ENCODE assay signal across 8 cellular contexts in the genomic region with DNA sequence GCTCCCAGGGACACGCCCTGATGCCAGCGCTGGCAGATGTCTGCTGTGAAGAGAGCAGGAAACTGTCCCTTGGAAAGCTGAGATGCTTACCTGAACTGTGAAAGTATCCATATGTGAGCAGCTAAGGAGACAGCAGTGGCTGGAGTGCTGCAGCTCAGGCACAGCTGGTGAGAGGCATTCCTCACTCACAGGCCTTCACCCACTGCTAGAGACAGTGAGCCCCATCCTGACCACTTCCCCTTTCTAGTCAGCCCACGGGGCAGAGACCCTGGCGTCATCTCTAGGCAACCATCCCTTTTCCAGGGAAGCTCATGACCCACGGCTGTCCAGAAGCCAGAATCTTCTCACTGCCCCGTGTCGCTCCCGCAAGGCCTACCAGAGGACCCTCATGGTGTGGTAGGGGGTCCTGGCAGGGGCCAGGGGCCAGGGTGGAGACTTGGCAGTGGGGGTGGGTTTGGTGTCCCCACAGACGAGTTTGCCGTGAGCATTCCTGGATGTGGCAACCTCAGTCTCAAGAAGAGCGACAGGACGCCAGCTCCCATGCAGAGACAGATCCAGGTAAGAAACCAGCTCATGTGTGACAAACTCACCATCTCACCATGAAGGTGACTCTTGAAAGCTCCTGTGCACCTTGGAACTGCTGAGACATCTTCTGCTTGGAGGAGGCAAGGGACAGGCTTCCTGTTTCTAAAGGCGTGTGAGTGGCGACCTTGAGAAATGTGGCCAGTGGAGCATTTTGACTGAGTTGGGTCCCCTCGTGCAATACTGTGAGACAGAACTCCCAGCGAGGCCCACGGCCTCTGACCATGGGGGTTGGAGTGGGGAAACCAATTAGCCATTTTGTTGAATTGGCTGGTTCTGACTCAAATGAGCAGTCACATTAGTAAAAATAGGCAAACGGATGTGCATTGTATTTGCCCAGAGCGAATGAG. TPM values are rescaled to one million over a fixed set of nuclear protein-coding genes. Genes with fewer than 3 reads are reported as not detected.
DNase-seq lines count a peak whose midpoint lies in the region; ATAC-seq and TF ChIP-seq lines count a peak whose summit lies in the region.

A gene (minus strand): TSS at position 216 of the 932 bp plus-strand sequence. CDS start 105 bp downstream, at position 111.

- TF ChIP-seq EP300 in tibial nerve (IDR thresholded peaks at IDR 0.05), result peak in 1 of 2 donors; percentile 62

- peak within 1 kb of the TSS in 3 of 4 donors; percentile 42 to 67 (median 60) for H3K27ac ChIP-seq in tibial nerve

- 76 to 90% methylated on average over 18 to 19 of the region's 19 CpGs for WGBS in tibial nerve, 2 donors

- no peaks in the 10 kb centered on the region for H3K27me3 ChIP-seq in tibial nerve

- peaks cover 5% of the 10 kb centered on the region for H3K27me3 Mint-ChIP-seq in dendritic cell treated with granulocyte-macrophage colony-stimulating factor and Interleukin-4, amounts not matched to agents 40 ng/mL and 50 ng/mL, for 4 days

- peak in 1 of 2 donors; percentile 29 for TF ChIP-seq POLR2A in tibial nerve (IDR thresholded peaks at IDR 0.05)

- H3K4me1 ChIP-seq in tibial nerve, result peaks cover 0 to 4% (median 2%) of the 10 kb centered on the region in 4 donors

- H3K9me3 Mint-ChIP-seq in activated naive CD4-positive, alpha-beta T cell treated with anti-CD3 and anti-CD28 coated beads, Interleukin-2, amount 50 U/mL, for 72 hours, result no peaks in the 10 kb centered on the region
- no peaks in the 10 kb centered on the region for H3K9me3 Mint-ChIP-seq in dendritic cell treated with granulocyte-macrophage colony-stimulating factor and Interleukin-4, amounts not matched to agents 40 ng/mL and 50 ng/mL, for 4 days

- peak within 1 kb of the TSS; percentile 87 for H3K4me3 Mint-ChIP-seq in dendritic cell treated with granulocyte-macrophage colony-stimulating factor and Interleukin-4, amounts not matched to agents 40 ng/mL and 50 ng/mL, for 4 days

- H3K27ac Mint-ChIP-seq in activated naive CD4-positive, alpha-beta T cell treated with anti-CD3 and anti-CD28 coated beads, Interleukin-2, amount 50 U/mL, for 72 hours, result peak within 1 kb of the TSS; percentile 22 to 49
- peak within 1 kb of the TSS; percentile 92 for H3K27ac Mint-ChIP-seq in dendritic cell treated with granulocyte-macrophage colony-stimulating factor and Interleukin-4, amounts not matched to agents 40 ng/mL and 50 ng/mL, for 4 days

- intact Hi-C loops in dendritic cell treated with granulocyte-macrophage colony-stimulating factor and Interleukin-4, amounts not matched to agents 40 ng/mL and 50 ng/mL, for 4 days (cut with micrococcal nuclease), result no loop called here

- no peaks in the 10 kb centered on the region for H3K9me3 ChIP-seq in tibial nerve

- H3K4me1 Mint-ChIP-seq in dendritic cell treated with granulocyte-macrophage colony-stimulating factor and Interleukin-4, amounts not matched to agents 40 ng/mL and 50 ng/mL, for 4 days (ENCODE audit: low read depth), result peaks cover 76% of the 10 kb centered on the region

- no peaks in the 10 kb centered on the region for H3K36me3 Mint-ChIP-seq in activated naive CD4-positive, alpha-beta T cell treated with anti-CD3 and anti-CD28 coated beads, Interleukin-2, amount 50 U/mL, for 72 hours
- H3K36me3 Mint-ChIP-seq in dendritic cell treated with granulocyte-macrophage colony-stimulating factor and Interleukin-4, amounts not matched to agents 40 ng/mL and 50 ng/mL, for 4 days (ENCODE audit: low read depth), result peaks cover 70% of the 10 kb centered on the region

- TF ChIP-seq CTCF in tibial nerve (IDR thresholded peaks at IDR 0.05), result no peak

- no peak for DNase-seq in activated naive CD4-positive, alpha-beta T cell treated with anti-CD3 and anti-CD28 coated beads, Interleukin-2, amount 50 U/mL, for 72 hours (ENCODE audit: low spot score in 2 of 2)
- DNase-seq in activated naive CD4-positive, alpha-beta T cell treated with anti-CD3 and anti-CD28 coated beads, Interleukin-2, amount 50 U/mL, for 16 hours, result no peak
- DNase-seq in tibial nerve (ENCODE audit: low spot score in 2 of 2) (peak; percentile 21 to 30), KG1 (lab: John Stamatoyannopoulos, UW) (no peak), NCI-H82 (lab: John Stamatoyannopoulos, UW) (no peak)

- ATAC-seq in activated naive CD4-positive, alpha-beta T cell treated with anti-CD3 and anti-CD28 coated beads, Interleukin-2, amount 50 U/mL, for 72 hours, result no peak
- peak; percentile 50 for ATAC-seq in HG03342 (IDR thresholded peaks at IDR 0.05; ENCODE audit: unreplicated experiment)
- ATAC-seq in GM19455 (IDR thresholded peaks at IDR 0.05; ENCODE audit: unreplicated experiment), result no peak

- peak within 1 kb of the TSS in 2 of 4 donors; percentile 33 to 36 for H3K4me3 ChIP-seq in tibial nerve

- peaks cover 0 to 38% (median 0%) of the 10 kb centered on the region in 3 donors for H3K36me3 ChIP-seq in tibial nerve

RNA-seq across cellular contexts. Expression of the gene that starts here (rescaled TPM):
- under 1 TPM in 1 of 2 donors, not detected in 1; 0.14 TPM for total RNA-seq in activated naive CD4-positive, alpha-beta T cell treated with anti-CD3 and anti-CD28 coated beads, Interleukin-2, amount 50 U/mL, for 72 hours
- total RNA-seq in tibial nerve, result 1 to 10 TPM in 3 of 4 donors, under 1 TPM in 1; 0.84 to 3.0 (median 1.5) TPM

Comparison
In these comparisons a context has a peak if more than half of its experiments do, and no peak if none do; other contexts are left out.
1. DNase-seq: peak in tibial nerve (2 of 2); none in activated naive CD4-positive, alpha-beta T cell treated with anti-CD3 and anti-CD28 coated beads, Interleukin-2, amount 50 U/mL, for 72 hours (0 of 2), activated naive CD4-positive, alpha-beta T cell treated with anti-CD3 and anti-CD28 coated beads, Interleukin-2, amount 50 U/mL, for 16 hours (single experiment), KG1 (single experiment) and NCI-H82 (single experiment).